Comparison of ENCODE assay signal across 1 cellular context in the genomic region with DNA sequence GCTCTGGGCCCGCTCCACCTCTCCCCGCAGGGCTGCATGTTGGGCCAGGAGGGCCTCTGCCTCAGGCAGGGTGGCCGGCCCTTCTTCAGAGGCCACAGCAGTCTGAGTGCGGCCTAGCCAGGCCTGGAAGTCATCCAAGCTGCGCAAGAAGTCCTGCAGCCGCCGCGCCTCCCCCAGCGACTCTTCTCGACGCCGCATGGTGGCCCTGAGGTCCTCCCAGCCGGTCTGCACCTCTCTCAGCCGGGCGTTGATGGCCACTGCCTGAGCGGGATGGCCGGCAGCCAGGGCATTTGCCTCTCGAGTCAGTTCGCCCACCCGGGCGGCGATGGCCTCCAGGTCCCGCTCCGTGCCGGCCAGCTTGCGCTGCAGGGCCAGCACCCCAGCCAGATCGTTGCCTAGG.
TF ChIP-seq lines count a peak whose summit lies in the region.

No MANE protein-coding gene starts in this region.

TF ChIP-seq in K562, 482 proteins besides CTCF, POLR2A, EP300 and RAD21 (continued from another document):
- TF ChIP-seq ATF6 (CRISPR knock-in tag; IDR thresholded peaks at IDR 0.05) (0 out of 2 replicates have a peak, but pooled peaks have one; percentile 2), ZNF121 (CRISPR knock-in tag; conservative IDR thresholded peaks at IDR 0.05) (no peak), LEF1 (IDR thresholded peaks at IDR 0.05) (no peak), ZNF668 (CRISPR knock-in tag; IDR thresholded peaks at IDR 0.05) (no peak), ZNF740 (CRISPR knock-in tag; IDR thresholded peaks at IDR 0.05) (no peak), ZNF740 (tag; IDR thresholded peaks at IDR 0.05) (0 out of 4 replicates have a peak, but pooled peaks of 1 of the 2 experiments have one; percentile 19), BRF2 (IDR thresholded peaks at IDR 0.05; ENCODE audit: borderline replicate concordance, insufficient read depth, insufficient read length) (no peak), ZNF133 (CRISPR knock-in tag; IDR thresholded peaks at IDR 0.05) (no peak), BRD4 (IDR thresholded peaks at IDR 0.05) (no peak), SLC30A9 (CRISPR knock-in tag; IDR thresholded peaks at IDR 0.05) (no peak), XRCC3 (IDR thresholded peaks at IDR 0.05) (no peak), NFXL1 (CRISPR knock-in tag; IDR thresholded peaks at IDR 0.05) (no peak), BCL6 (CRISPR knock-in tag; IDR thresholded peaks at IDR 0.05) (no peak), TSHZ1 (CRISPR knock-in tag; IDR thresholded peaks at IDR 0.05) (no peak), GATAD2B (IDR thresholded peaks at IDR 0.05; ENCODE audit: borderline replicate concordance) (no peak)
- TF ChIP-seq, protein P1, sequence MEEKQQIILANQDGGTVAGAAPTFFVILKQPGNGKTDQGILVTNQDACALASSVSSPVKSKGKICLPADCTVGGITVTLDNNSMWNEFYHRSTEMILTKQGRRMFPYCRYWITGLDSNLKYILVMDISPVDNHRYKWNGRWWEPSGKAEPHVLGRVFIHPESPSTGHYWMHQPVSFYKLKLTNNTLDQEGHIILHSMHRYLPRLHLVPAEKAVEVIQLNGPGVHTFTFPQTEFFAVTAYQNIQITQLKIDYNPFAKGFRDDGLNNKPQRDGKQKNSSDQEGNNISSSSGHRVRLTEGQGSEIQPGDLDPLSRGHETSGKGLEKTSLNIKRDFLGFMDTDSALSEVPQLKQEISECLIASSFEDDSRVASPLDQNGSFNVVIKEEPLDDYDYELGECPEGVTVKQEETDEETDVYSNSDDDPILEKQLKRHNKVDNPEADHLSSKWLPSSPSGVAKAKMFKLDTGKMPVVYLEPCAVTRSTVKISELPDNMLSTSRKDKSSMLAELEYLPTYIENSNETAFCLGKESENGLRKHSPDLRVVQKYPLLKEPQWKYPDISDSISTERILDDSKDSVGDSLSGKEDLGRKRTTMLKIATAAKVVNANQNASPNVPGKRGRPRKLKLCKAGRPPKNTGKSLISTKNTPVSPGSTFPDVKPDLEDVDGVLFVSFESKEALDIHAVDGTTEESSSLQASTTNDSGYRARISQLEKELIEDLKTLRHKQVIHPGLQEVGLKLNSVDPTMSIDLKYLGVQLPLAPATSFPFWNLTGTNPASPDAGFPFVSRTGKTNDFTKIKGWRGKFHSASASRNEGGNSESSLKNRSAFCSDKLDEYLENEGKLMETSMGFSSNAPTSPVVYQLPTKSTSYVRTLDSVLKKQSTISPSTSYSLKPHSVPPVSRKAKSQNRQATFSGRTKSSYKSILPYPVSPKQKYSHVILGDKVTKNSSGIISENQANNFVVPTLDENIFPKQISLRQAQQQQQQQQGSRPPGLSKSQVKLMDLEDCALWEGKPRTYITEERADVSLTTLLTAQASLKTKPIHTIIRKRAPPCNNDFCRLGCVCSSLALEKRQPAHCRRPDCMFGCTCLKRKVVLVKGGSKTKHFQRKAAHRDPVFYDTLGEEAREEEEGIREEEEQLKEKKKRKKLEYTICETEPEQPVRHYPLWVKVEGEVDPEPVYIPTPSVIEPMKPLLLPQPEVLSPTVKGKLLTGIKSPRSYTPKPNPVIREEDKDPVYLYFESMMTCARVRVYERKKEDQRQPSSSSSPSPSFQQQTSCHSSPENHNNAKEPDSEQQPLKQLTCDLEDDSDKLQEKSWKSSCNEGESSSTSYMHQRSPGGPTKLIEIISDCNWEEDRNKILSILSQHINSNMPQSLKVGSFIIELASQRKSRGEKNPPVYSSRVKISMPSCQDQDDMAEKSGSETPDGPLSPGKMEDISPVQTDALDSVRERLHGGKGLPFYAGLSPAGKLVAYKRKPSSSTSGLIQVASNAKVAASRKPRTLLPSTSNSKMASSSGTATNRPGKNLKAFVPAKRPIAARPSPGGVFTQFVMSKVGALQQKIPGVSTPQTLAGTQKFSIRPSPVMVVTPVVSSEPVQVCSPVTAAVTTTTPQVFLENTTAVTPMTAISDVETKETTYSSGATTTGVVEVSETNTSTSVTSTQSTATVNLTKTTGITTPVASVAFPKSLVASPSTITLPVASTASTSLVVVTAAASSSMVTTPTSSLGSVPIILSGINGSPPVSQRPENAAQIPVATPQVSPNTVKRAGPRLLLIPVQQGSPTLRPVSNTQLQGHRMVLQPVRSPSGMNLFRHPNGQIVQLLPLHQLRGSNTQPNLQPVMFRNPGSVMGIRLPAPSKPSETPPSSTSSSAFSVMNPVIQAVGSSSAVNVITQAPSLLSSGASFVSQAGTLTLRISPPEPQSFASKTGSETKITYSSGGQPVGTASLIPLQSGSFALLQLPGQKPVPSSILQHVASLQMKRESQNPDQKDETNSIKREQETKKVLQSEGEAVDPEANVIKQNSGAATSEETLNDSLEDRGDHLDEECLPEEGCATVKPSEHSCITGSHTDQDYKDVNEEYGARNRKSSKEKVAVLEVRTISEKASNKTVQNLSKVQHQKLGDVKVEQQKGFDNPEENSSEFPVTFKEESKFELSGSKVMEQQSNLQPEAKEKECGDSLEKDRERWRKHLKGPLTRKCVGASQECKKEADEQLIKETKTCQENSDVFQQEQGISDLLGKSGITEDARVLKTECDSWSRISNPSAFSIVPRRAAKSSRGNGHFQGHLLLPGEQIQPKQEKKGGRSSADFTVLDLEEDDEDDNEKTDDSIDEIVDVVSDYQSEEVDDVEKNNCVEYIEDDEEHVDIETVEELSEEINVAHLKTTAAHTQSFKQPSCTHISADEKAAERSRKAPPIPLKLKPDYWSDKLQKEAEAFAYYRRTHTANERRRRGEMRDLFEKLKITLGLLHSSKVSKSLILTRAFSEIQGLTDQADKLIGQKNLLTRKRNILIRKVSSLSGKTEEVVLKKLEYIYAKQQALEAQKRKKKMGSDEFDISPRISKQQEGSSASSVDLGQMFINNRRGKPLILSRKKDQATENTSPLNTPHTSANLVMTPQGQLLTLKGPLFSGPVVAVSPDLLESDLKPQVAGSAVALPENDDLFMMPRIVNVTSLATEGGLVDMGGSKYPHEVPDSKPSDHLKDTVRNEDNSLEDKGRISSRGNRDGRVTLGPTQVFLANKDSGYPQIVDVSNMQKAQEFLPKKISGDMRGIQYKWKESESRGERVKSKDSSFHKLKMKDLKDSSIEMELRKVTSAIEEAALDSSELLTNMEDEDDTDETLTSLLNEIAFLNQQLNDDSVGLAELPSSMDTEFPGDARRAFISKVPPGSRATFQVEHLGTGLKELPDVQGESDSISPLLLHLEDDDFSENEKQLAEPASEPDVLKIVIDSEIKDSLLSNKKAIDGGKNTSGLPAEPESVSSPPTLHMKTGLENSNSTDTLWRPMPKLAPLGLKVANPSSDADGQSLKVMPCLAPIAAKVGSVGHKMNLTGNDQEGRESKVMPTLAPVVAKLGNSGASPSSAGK (IDR thresholded peaks at IDR 0.05) = no peak
- TF ChIP-seq, protein P2, sequence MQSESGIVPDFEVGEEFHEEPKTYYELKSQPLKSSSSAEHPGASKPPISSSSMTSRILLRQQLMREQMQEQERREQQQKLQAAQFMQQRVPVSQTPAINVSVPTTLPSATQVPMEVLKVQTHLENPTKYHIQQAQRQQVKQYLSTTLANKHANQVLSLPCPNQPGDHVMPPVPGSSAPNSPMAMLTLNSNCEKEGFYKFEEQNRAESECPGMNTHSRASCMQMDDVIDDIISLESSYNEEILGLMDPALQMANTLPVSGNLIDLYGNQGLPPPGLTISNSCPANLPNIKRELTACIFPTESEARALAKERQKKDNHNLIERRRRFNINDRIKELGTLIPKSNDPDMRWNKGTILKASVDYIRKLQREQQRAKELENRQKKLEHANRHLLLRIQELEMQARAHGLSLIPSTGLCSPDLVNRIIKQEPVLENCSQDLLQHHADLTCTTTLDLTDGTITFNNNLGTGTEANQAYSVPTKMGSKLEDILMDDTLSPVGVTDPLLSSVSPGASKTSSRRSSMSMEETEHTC (IDR thresholded peaks at IDR 0.05) = no peak
- TF ChIP-seq, protein P3, sequence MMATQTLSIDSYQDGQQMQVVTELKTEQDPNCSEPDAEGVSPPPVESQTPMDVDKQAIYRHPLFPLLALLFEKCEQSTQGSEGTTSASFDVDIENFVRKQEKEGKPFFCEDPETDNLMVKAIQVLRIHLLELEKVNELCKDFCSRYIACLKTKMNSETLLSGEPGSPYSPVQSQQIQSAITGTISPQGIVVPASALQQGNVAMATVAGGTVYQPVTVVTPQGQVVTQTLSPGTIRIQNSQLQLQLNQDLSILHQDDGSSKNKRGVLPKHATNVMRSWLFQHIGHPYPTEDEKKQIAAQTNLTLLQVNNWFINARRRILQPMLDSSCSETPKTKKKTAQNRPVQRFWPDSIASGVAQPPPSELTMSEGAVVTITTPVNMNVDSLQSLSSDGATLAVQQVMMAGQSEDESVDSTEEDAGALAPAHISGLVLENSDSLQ (IDR thresholded peaks at IDR 0.05) = no peak
- TF ChIP-seq, protein P4, sequence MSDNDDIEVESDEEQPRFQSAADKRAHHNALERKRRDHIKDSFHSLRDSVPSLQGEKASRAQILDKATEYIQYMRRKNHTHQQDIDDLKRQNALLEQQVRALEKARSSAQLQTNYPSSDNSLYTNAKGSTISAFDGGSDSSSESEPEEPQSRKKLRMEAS (CRISPR knock-in tag; IDR thresholded peaks at IDR 0.05) = peak; percentile 79
